21 cellular contexts compared by ENCODE assay signal in genomic region chr14:70957710-70958109, GRCh38.
"Had no signal": no experiment of that assay in that cellular context is flagged by ENCODE, and none has a peak within 500 bp of the region (broad histone marks: within the 10 kb centered on the region; RNA-seq: fewer than 3 reads in every experiment).

No MANE protein-coding gene starts in this region.

- H3K9me3 Mint-ChIP-seq: IgD-negative memory B cell had no signal

- DNase-seq: Kasumi-1, MM.1S, NCI-H1092 treated with DMSO at 0.1 percent for 48 hours, NCI-H1436, NCI-H187, NCI-H2029, NCI-H2081 treated with DMSO at 0.1 percent for 48 hours, NCI-H2171, NCI-H226, NCI-H446, NCI-H510A, NCI-H524 treated with DMSO at 0.1 percent for 48 hours, NCI-H69, NCI-H774, SHP77, SK-N-SH had no signal

- H3K4me3 Mint-ChIP-seq: IgD-negative memory B cell had no signal

- H3K9me3 ChIP-seq: SK-N-SH had no signal

- FAIRE-seq: K562, RCC 7860 had no signal

- H3K27me3 Mint-ChIP-seq: IgD-negative memory B cell had no signal

- ATAC-seq: K562 had no signal

- H3K4me3 ChIP-seq: K562 had no signal

- H3K27ac ChIP-seq: KMS-11, RWPE1 had no signal

- H3K27ac Mint-ChIP-seq: IgD-negative memory B cell had no signal
